ENCODE assay signal across 16 cellular contexts in the genomic region with DNA sequence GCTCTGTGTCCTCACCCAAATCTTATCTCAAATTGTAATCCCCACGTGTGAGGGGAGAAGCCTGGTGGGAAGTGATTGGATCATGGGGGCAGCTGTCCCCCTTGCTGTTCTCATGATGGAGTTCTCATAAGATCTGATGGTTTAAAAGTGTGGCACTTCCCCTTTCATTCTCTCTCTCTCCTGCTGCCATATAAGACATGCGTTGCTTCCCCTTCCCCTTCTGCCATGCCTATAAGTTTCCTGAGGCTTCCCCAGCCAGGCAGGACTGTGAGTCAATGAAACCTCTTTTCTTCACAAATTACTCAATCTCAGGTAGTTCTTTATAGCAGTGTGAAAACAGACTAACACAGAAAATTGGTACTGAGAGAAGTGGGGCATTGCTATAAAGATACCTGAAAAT.
A peak's percentile ranks its signal among the peaks of the same experiment; 100 is the strongest.
DNase-seq lines count a peak whose midpoint lies in the region; ATAC-seq and TF ChIP-seq lines count a peak whose summit lies in the region.
"Had no signal": no experiment of that assay in that cellular context is flagged by ENCODE, and none has a peak within 500 bp of the region (broad histone marks: within the 10 kb centered on the region; RNA-seq: fewer than 3 reads in every experiment).

No MANE protein-coding gene starts in this region.

- H3K79me1 ChIP-seq in mesendoderm (ENCODE audit: low read length), result no peaks in the 10 kb centered on the region

- peaks cover 0 to 4% (median 1%) of the 10 kb centered on the region in 3 donors for H3K27me3 Mint-ChIP-seq in immature natural killer cell (ENCODE audit: low read depth in 3 of 3)
- H3K27me3 Mint-ChIP-seq: CD8-positive, alpha-beta memory T cell had no signal

- H3K4me3 Mint-ChIP-seq in immature natural killer cell, result no peak overlapping the region
- H3K4me3 Mint-ChIP-seq: CD8-positive, alpha-beta memory T cell; HFFc6 had no signal

- H2BK120ac ChIP-seq in mesendoderm (ENCODE audit: low read depth, low read length), result no peak overlapping the region

- no peak for TF ChIP-seq CTCF in NB4 (IDR thresholded peaks at IDR 0.05; ENCODE audit: low read depth, low read length)

- no CpG with 5 or more reads among the region's 2 CpGs for WGBS in mesendoderm (ENCODE audit: extremely low coverage, insufficient coverage, low lambda C conversion rate)

- H3K36me3 Mint-ChIP-seq in immature natural killer cell, result no peaks in the 10 kb centered on the region
- H3K36me3 Mint-ChIP-seq: CD8-positive, alpha-beta memory T cell had no signal

- DNase-seq in Kasumi-1 (lab: John Stamatoyannopoulos, UW) (peak; percentile 6 to 7), NB4 (ENCODE audit: low read depth) (peak; percentile 50), SKM-1 treated with dmso at 0.1 percent for 144 hours (lab: John Stamatoyannopoulos, UW; ENCODE audit: unreplicated experiment) (peak; percentile 50), mesendoderm (peak; percentile 33), immature natural killer cell (no peak), DMS 273 (lab: John Stamatoyannopoulos, UW; ENCODE audit: unreplicated experiment) (no peak)
- DNase-seq: AML-193; Caco-2; CD8-positive, alpha-beta memory T cell; DMS53; GF-D8; HCEC 1CT; HFFc6 had no signal

- no peak overlapping the region for H3K9ac ChIP-seq in mesendoderm (ENCODE audit: low read length)
- H3K9ac ChIP-seq: BLaER1 had no signal

- no peak overlapping the region for H3K27ac ChIP-seq in mesendoderm (ENCODE audit: low read depth, low read length)
- H3K27ac ChIP-seq: A549, BLaER1 had no signal

- ATAC-seq in HG03097 (IDR thresholded peaks at IDR 0.05; ENCODE audit: low FRiP score, unreplicated experiment), result no peak
- ATAC-seq: A549 had no signal

- H3K4me3 ChIP-seq in NB4 (ENCODE audit: low read depth, low read length) (no peak overlapping the region), mesendoderm (ENCODE audit: low read length) (no peak overlapping the region)
- H3K4me3 ChIP-seq: A549, BLaER1 had no signal

- H2BK5ac ChIP-seq in mesendoderm (ENCODE audit: low read length), result no peak overlapping the region

- no peaks in the 10 kb centered on the region for H3K36me3 ChIP-seq in mesendoderm (ENCODE audit: control insufficient read depth, insufficient read depth, low read length)
- H3K36me3 ChIP-seq: BLaER1 had no signal

- no peaks in the 10 kb centered on the region for H3K4me1 Mint-ChIP-seq in immature natural killer cell
- H3K4me1 Mint-ChIP-seq: CD8-positive, alpha-beta memory T cell had no signal

- H3K79me2 ChIP-seq in mesendoderm (ENCODE audit: control insufficient read depth, insufficient read depth, low read length), result no peaks in the 10 kb centered on the region

- H4K5ac ChIP-seq in mesendoderm (ENCODE audit: low read length), result no peak overlapping the region

- no peak overlapping the region for H3K4me2 ChIP-seq in mesendoderm (ENCODE audit: low read length)
- H3K4me2 ChIP-seq: A549, BLaER1 had no signal

- no peak for TF ChIP-seq POLR2A in NB4 (IDR thresholded peaks at IDR 0.05; ENCODE audit: extremely low read depth, insufficient read length)

- H2BK15ac ChIP-seq in mesendoderm (replicated peaks; ENCODE audit: low read depth), result no peak overlapping the region

- H3K4me1 ChIP-seq in mesendoderm (ENCODE audit: control insufficient read depth, low read depth, low read length), result no peaks in the 10 kb centered on the region
- H3K4me1 ChIP-seq: A549, BLaER1 had no signal

- H4K8ac ChIP-seq in mesendoderm (ENCODE audit: low read depth, low read length), result no peak overlapping the region

- no peak overlapping the region for H3K56ac ChIP-seq in mesendoderm (ENCODE audit: low read length)

- H3K27me3 ChIP-seq in mesendoderm (ENCODE audit: insufficient read depth, low read length, poor library complexity), result no peaks in the 10 kb centered on the region
- H3K27me3 ChIP-seq: BLaER1 had no signal

- H3K9me3 Mint-ChIP-seq in immature natural killer cell, result peaks cover 0 to 1% (median 0%) of the 10 kb centered on the region in 6 donors
- H3K9me3 Mint-ChIP-seq: CD8-positive, alpha-beta memory T cell had no signal

- H2AK5ac ChIP-seq in mesendoderm (ENCODE audit: low read length), result no peak overlapping the region

- H3K4ac ChIP-seq in mesendoderm (ENCODE audit: low read depth, low read length), result no peak overlapping the region

- H3K27ac Mint-ChIP-seq in immature natural killer cell, result no peak overlapping the region
- H3K27ac Mint-ChIP-seq: HFFc6 had no signal

- no peak overlapping the region for H3K23ac ChIP-seq in mesendoderm (ENCODE audit: low read length)

- no peak overlapping the region for H3K18ac ChIP-seq in mesendoderm (ENCODE audit: low read length)

Comparison
In these comparisons a context has a peak if more than half of its experiments do, and no peak if none do; other contexts are left out.
1. DNase-seq: peak in Kasumi-1 (2 of 2), NB4 (single experiment), SKM-1 treated with dmso at 0.1 percent for 144 hours (single experiment) and mesendoderm (single experiment); none in immature natural killer cell (0 of 3) and DMS 273 (single experiment).